In genomic region chr2:196520610-196521009, GRCh38 we compare ENCODE assay signal across 23 cellular contexts.
"Had no signal": no experiment of that assay in that cellular context is flagged by ENCODE, and none has a peak within 500 bp of the region (broad histone marks: within the 10 kb centered on the region; RNA-seq: fewer than 3 reads in every experiment).

No MANE protein-coding gene starts in this region.

- DNase-seq: activated CD4-positive, alpha-beta memory T cell treated with anti-CD3 and anti-CD28 coated beads for 36 hours; activated CD4-positive, alpha-beta T cell treated with anti-CD3 and anti-CD28 coated beads for 4 hours; activated CD4-positive, alpha-beta T cell treated with anti-CD3 and anti-CD28 coated beads, Interleukin-2, amount 50 U/mL, for 1 hour; activated CD8-positive, alpha-beta memory T cell treated with anti-CD3 and anti-CD28 coated beads, Interleukin-2, amount 50 U/mL, for 4 hours; activated gamma-delta T cell treated with Interleukin-2 at 50 U/mL for 16 hours; activated naive CD4-positive, alpha-beta T cell treated with anti-CD3 and anti-CD28 coated beads for 36 hours; activated T-cell treated with anti-CD3 and anti-CD28 coated beads for 4 hours; activated T-cell treated with anti-CD3 and anti-CD28 coated beads, Interleukin-2, amount 50 U/mL, for 4 hours; adrenal gland; body of pancreas; NCI-H1105; NCI-H1436; NCI-H1694; NCI-H1930; NCI-H2081 treated with DMSO at 0.1 percent for 48 hours; NCI-H345; NCI-H774; NK-92 treated with Interleukin-12 subunit alpha and Interleukin-12 subunit beta, amount 100 ng/mL, for 24 hours; PC-3; Peyer's patch; RPMI8226; SHP77 treated with DMSO at 0.1 percent for 48 hours; SK-N-SH had no signal
